In the genomic region with DNA sequence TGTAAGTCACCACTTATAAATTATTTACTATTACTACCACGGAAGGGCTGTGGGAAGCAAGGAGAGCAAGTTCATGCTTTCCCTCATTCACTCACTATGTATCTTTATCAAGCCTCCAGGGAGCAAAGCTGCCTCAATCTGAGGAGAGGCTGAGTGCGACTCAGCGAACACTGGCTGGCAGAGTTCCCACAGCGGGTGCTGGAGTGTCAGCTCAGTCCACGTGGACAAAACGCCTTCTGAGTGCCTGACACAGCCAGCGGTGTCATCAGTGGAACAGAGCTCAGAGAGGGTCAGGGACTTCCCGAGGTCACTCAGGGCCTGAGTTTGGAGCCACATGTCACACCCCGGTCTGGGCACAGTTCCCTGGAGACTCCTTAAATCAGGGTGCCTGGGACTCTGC, we compare ENCODE assay signal across 1 cellular context.
TF ChIP-seq lines count a peak whose summit lies in the region.

No MANE protein-coding gene starts in this region.

TF ChIP-seq in SK-N-SH, 30 proteins besides CTCF, POLR2A, EP300 and RAD21 (continued from another document):
- TF ChIP-seq SIN3A (IDR thresholded peaks at IDR 0.05; ENCODE audit: borderline replicate concordance, low read depth, low read length) (no peak), ELF1 (IDR thresholded peaks at IDR 0.05) (no peak), YY1 (IDR thresholded peaks at IDR 0.05; ENCODE audit: low read depth) (no peak)
- TF ChIP-seq, protein P1, sequence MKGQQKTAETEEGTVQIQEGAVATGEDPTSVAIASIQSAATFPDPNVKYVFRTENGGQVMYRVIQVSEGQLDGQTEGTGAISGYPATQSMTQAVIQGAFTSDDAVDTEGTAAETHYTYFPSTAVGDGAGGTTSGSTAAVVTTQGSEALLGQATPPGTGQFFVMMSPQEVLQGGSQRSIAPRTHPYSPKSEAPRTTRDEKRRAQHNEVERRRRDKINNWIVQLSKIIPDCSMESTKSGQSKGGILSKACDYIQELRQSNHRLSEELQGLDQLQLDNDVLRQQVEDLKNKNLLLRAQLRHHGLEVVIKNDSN (IDR thresholded peaks at IDR 0.05; ENCODE audit: borderline replicate concordance, low read depth), result no peak
